Comparison of ENCODE assay signal across 8 cellular contexts in the genomic region with DNA sequence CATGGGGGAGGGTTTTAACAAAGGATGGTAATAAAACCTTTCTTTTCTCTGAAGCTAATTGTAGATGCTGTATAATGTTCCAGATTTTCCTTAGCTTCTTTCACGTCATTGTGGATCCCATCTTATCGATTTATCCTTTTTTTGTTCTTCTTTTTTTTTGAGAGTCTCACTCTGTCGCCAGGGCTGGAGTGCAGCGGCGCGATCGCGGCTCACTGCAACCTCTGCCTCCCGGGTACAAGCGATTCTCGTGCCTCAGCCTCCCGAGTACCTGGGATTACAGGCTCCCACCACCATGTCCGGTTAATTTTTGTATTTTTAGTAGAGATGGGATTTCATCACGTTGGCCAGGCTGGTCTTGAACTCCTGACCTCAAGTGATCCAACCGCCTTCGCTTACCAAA. TPM values are rescaled to one million over a fixed set of nuclear protein-coding genes. Genes with fewer than 3 reads are reported as not detected.
DNase-seq lines count a peak whose midpoint lies in the region; TF ChIP-seq lines count a peak whose summit lies in the region.
"Not testable (repeated sequence)": the region's sequence is repeated elsewhere in the genome, so short reads cannot be mapped to it uniquely, and the experiment has no call there.

No MANE protein-coding gene starts in this region.

- TF ChIP-seq EP300 in stomach (IDR thresholded peaks at IDR 0.05): not testable (repeated sequence)

- H3K36me3 ChIP-seq in BLaER1 treated with 17β-estradiol and CSF1 and Interleukin-3, amounts not matched to agents 10 nM and 100 nM: peaks cover 3 to 33% (median 20%) of the 10 kb centered on the region in 11 experiments; a peak in 19 of 22 replicates
- H3K36me3 ChIP-seq in KMS-11 (ENCODE audit: insufficient read depth); stomach: not testable (repeated sequence)

- intact Hi-C loops in dendritic cell treated with granulocyte-macrophage colony-stimulating factor and Interleukin-4, amounts not matched to agents 40 ng/mL and 50 ng/mL, for 4 days (cut with micrococcal nuclease): loop anchor here (5.0 to 10.0 kb wide), 2 partner anchors 74 to 406 kb away; a partner anchor contains a TSS
- intact Hi-C loops in stomach (cut with DNase I; ENCODE audit: low total_unique reads): loop anchor here (10.0 kb wide), 1 partner anchor 146 kb away; a partner anchor contains a TSS

- TF ChIP-seq POLR2A in stomach (IDR thresholded peaks at IDR 0.05): not testable (repeated sequence)

- peaks cover 23 to 34% (median 31%) of the 10 kb centered on the region in 11 experiments for H4K20me1 ChIP-seq in BLaER1 treated with 17β-estradiol and CSF1 and Interleukin-3, amounts not matched to agents 10 nM and 100 nM
- H4K20me1 ChIP-seq in KMS-11 (ENCODE audit: insufficient read depth): peaks cover 21% of the 10 kb centered on the region

- not testable (repeated sequence) for TF ChIP-seq CTCF in KMS-11 (conservative IDR thresholded peaks at IDR 0.05; ENCODE audit: low read depth, low read length); mesothelial cell of epicardium (IDR thresholded peaks at IDR 0.05; ENCODE audit: unreplicated experiment); osteocyte (IDR thresholded peaks at IDR 0.05); stomach (IDR thresholded peaks at IDR 0.05)

- peak overlapping the region in 2 of 11 experiments; percentile 95 to 98; a peak in 3 of 22 replicates for H3K27ac ChIP-seq in BLaER1 treated with 17β-estradiol and CSF1 and Interleukin-3, amounts not matched to agents 10 nM and 100 nM
- not testable (repeated sequence) for H3K27ac ChIP-seq in KMS-11
- H3K27ac ChIP-seq in stomach: peak overlapping the region in 4 of 5 donors; percentile 99 to 100 (median 100)

- not testable (repeated sequence) for H3K27me3 Mint-ChIP-seq in activated CD4-positive, alpha-beta T cell treated with anti-CD3 and anti-CD28 coated beads, Interleukin-2, amount 10 ng/mL, durations not matched to agents 7 days and 5 days; activated naive CD4-positive, alpha-beta T cell treated with anti-CD3 and anti-CD28 coated beads, Interleukin-2, amount 50 U/mL, for 24 hours; dendritic cell treated with granulocyte-macrophage colony-stimulating factor and Interleukin-4, amounts not matched to agents 40 ng/mL and 50 ng/mL, for 4 days; mesothelial cell of epicardium (ENCODE audit: low read depth); osteocyte (ENCODE audit: unreplicated experiment)

- not testable (repeated sequence) for DNase-seq in activated CD4-positive, alpha-beta T cell treated with anti-CD3 and anti-CD28 coated beads, Interleukin-2, amount 10 ng/mL, durations not matched to agents 7 days and 5 days; mesothelial cell of epicardium (ENCODE audit: low spot score in 2 of 2, unreplicated experiment in 2 of 2); osteocyte (ENCODE audit: extremely low spot score, unreplicated experiment); stomach

- peak overlapping the region in 3 of 10 experiments; percentile 89 to 98 (median 97); a peak in 4 of 20 replicates for H3K4me3 ChIP-seq in BLaER1 treated with 17β-estradiol and CSF1 and Interleukin-3, amounts not matched to agents 10 nM and 100 nM
- not testable (repeated sequence) for H3K4me3 ChIP-seq in KMS-11 (IDR thresholded peaks at IDR 0.05; ENCODE audit: insufficient read depth, low read depth, low read length); stomach

- CTCF ChIA-PET in activated CD4-positive, alpha-beta T cell treated with anti-CD3 and anti-CD28 coated beads, Interleukin-2, amount 10 ng/mL, durations not matched to agents 7 days and 5 days (lab: Charles Lee): interaction anchor here (1.1 to 1.6 kb wide), 3 partner anchors 12 to 28 kb away, joined by 3 to 4 read pairs (median 4); no protein-coding TSS in a partner anchor

- H3K9me3 Mint-ChIP-seq in activated CD4-positive, alpha-beta T cell treated with anti-CD3 and anti-CD28 coated beads, Interleukin-2, amount 10 ng/mL, durations not matched to agents 7 days and 5 days; activated naive CD4-positive, alpha-beta T cell treated with anti-CD3 and anti-CD28 coated beads, Interleukin-2, amount 50 U/mL, for 24 hours; dendritic cell treated with granulocyte-macrophage colony-stimulating factor and Interleukin-4, amounts not matched to agents 40 ng/mL and 50 ng/mL, for 4 days; mesothelial cell of epicardium; osteocyte (ENCODE audit: unreplicated experiment): not testable (repeated sequence)

- POLR2A ChIA-PET in activated CD4-positive, alpha-beta T cell treated with anti-CD3 and anti-CD28 coated beads, Interleukin-2, amount 10 ng/mL, durations not matched to agents 7 days and 5 days (lab: Charles Lee): not testable (repeated sequence)

- not testable (repeated sequence) for H3K27me3 ChIP-seq in BLaER1 treated with 17β-estradiol and CSF1 and Interleukin-3, amounts not matched to agents 10 nM and 100 nM; stomach
- H3K27me3 ChIP-seq in KMS-11 (ENCODE audit: insufficient read depth, low read depth): peaks cover 11% of the 10 kb centered on the region; the same call in 1 of the 2 replicates

- peaks cover 37 to 54% (median 42%) of the 10 kb centered on the region in 10 experiments for H3K4me1 ChIP-seq in BLaER1 treated with 17β-estradiol and CSF1 and Interleukin-3, amounts not matched to agents 10 nM and 100 nM
- H3K4me1 ChIP-seq in KMS-11 (ENCODE audit: low read depth, poor library complexity, severe bottlenecking) (peaks cover 41% of the 10 kb centered on the region), stomach (peaks cover 18 to 37% (median 32%) of the 10 kb centered on the region in 4 donors)

- H3K4me3 Mint-ChIP-seq in activated CD4-positive, alpha-beta T cell treated with anti-CD3 and anti-CD28 coated beads, Interleukin-2, amount 10 ng/mL, durations not matched to agents 7 days and 5 days: peak overlapping the region; percentile 32
- H3K4me3 Mint-ChIP-seq in activated naive CD4-positive, alpha-beta T cell treated with anti-CD3 and anti-CD28 coated beads, Interleukin-2, amount 50 U/mL, for 24 hours: peak overlapping the region; percentile 23
- peak overlapping the region; percentile 17 for H3K4me3 Mint-ChIP-seq in dendritic cell treated with granulocyte-macrophage colony-stimulating factor and Interleukin-4, amounts not matched to agents 40 ng/mL and 50 ng/mL, for 4 days
- peak overlapping the region; percentile 26 for H3K4me3 Mint-ChIP-seq in mesothelial cell of epicardium
- H3K4me3 Mint-ChIP-seq in osteocyte (ENCODE audit: unreplicated experiment): not testable (repeated sequence)

- peaks cover 41% of the 10 kb centered on the region for H3K36me3 Mint-ChIP-seq in activated CD4-positive, alpha-beta T cell treated with anti-CD3 and anti-CD28 coated beads, Interleukin-2, amount 10 ng/mL, durations not matched to agents 7 days and 5 days (ENCODE audit: low read depth)
- H3K36me3 Mint-ChIP-seq in activated naive CD4-positive, alpha-beta T cell treated with anti-CD3 and anti-CD28 coated beads, Interleukin-2, amount 50 U/mL, for 24 hours: peaks cover 14% of the 10 kb centered on the region
- H3K36me3 Mint-ChIP-seq in dendritic cell treated with granulocyte-macrophage colony-stimulating factor and Interleukin-4, amounts not matched to agents 40 ng/mL and 50 ng/mL, for 4 days (ENCODE audit: low read depth): peaks cover 35% of the 10 kb centered on the region
- H3K36me3 Mint-ChIP-seq in mesothelial cell of epicardium; osteocyte (ENCODE audit: unreplicated experiment): not testable (repeated sequence)

- H3K9ac ChIP-seq in BLaER1 treated with 17β-estradiol and CSF1 and Interleukin-3, amounts not matched to agents 10 nM and 100 nM: peak overlapping the region in 6 of 11 experiments; percentile 95 to 99 (median 98); a peak in 10 of 22 replicates
- not testable (repeated sequence) for H3K9ac ChIP-seq in KMS-11

- H2AFZ ChIP-seq in KMS-11 (ENCODE audit: low read depth): not testable (repeated sequence)

- peaks cover 52% of the 10 kb centered on the region for H3K4me1 Mint-ChIP-seq in activated CD4-positive, alpha-beta T cell treated with anti-CD3 and anti-CD28 coated beads, Interleukin-2, amount 10 ng/mL, durations not matched to agents 7 days and 5 days
- peaks cover 46% of the 10 kb centered on the region for H3K4me1 Mint-ChIP-seq in activated naive CD4-positive, alpha-beta T cell treated with anti-CD3 and anti-CD28 coated beads, Interleukin-2, amount 50 U/mL, for 24 hours
- H3K4me1 Mint-ChIP-seq in dendritic cell treated with granulocyte-macrophage colony-stimulating factor and Interleukin-4, amounts not matched to agents 40 ng/mL and 50 ng/mL, for 4 days (ENCODE audit: low read depth): peaks cover 43% of the 10 kb centered on the region
- H3K4me1 Mint-ChIP-seq in mesothelial cell of epicardium: peaks cover 22% of the 10 kb centered on the region
- H3K4me1 Mint-ChIP-seq in osteocyte (ENCODE audit: unreplicated experiment): peaks cover 26% of the 10 kb centered on the region

- H3K79me2 ChIP-seq in KMS-11 (ENCODE audit: insufficient read depth, low read depth): peaks cover 33% of the 10 kb centered on the region

- peak overlapping the region; percentile 80 to 94 (median 88); a peak in 21 of 22 replicates for H3K4me2 ChIP-seq in BLaER1 treated with 17β-estradiol and CSF1 and Interleukin-3, amounts not matched to agents 10 nM and 100 nM
- peak overlapping the region; percentile 98; the same call in 1 of the 2 replicates for H3K4me2 ChIP-seq in KMS-11

- 94 to 96% (median 95%) methylated on average over 16 of the region's 16 CpGs for WGBS in stomach, 5 donors

- H3K9me3 ChIP-seq in BLaER1 treated with 17β-estradiol and CSF1 and Interleukin-3, amounts not matched to agents 10 nM and 100 nM (replicated peaks in 1 of 11); stomach: not testable (repeated sequence)

- peak overlapping the region; percentile 79 for H3K27ac Mint-ChIP-seq in activated CD4-positive, alpha-beta T cell treated with anti-CD3 and anti-CD28 coated beads, Interleukin-2, amount 10 ng/mL, durations not matched to agents 7 days and 5 days
- not testable (repeated sequence) for H3K27ac Mint-ChIP-seq in activated naive CD4-positive, alpha-beta T cell treated with anti-CD3 and anti-CD28 coated beads, Interleukin-2, amount 50 U/mL, for 24 hours; dendritic cell treated with granulocyte-macrophage colony-stimulating factor and Interleukin-4, amounts not matched to agents 40 ng/mL and 50 ng/mL, for 4 days; mesothelial cell of epicardium
- peak overlapping the region; percentile 65 for H3K27ac Mint-ChIP-seq in osteocyte (ENCODE audit: unreplicated experiment)

RNA-seq across cellular contexts. Expression of a gene that starts 0.8 kb away (rescaled TPM):
- 10 to 100 TPM; 67.7 to 77.4 TPM for total RNA-seq in activated CD4-positive, alpha-beta T cell treated with anti-CD3 and anti-CD28 coated beads, Interleukin-2, amount 10 ng/mL, durations not matched to agents 7 days and 5 days
- total RNA-seq in mesothelial cell of epicardium: 28.5 to 37.9 TPM (median 31.9 TPM) in 3 replicates
- total RNA-seq in osteocyte: 19.1 and 19.7 TPM in 2 replicates
- 10 to 100 TPM in 4 of 5 donors, not detected in 1; 11.2 to 42.2 (median 22.1) TPM for total RNA-seq in stomach
- 10 to 100 TPM in 2 of 3 donors, 1 to 10 TPM in 1; 8.5 to 16.0 (median 12.4) TPM for polyA plus RNA-seq in stomach
